Comparison of ENCODE assay signal across 13 cellular contexts in genomic region chr17:40104570-40105471, GRCh38. TPM values are rescaled to one million over a fixed set of nuclear protein-coding genes. Genes with fewer than 3 reads are reported as not detected.
DNase-seq lines count a peak whose midpoint lies in the region; ATAC-seq and TF ChIP-seq lines count a peak whose summit lies in the region.
"Had no signal": no experiment of that assay in that cellular context is flagged by ENCODE, and none has a peak within 500 bp of the region (broad histone marks: within the 10 kb centered on the region; RNA-seq: fewer than 3 reads in every experiment).

No MANE protein-coding gene starts in this region.

- H3K36me3 Mint-ChIP-seq in activated naive CD4-positive, alpha-beta T cell treated with anti-CD3 and anti-CD28 coated beads for 36 hours (ENCODE audit: low read depth), result no peaks in the 10 kb centered on the region
- H3K36me3 Mint-ChIP-seq in activated CD4-positive, alpha-beta memory T cell treated with anti-CD3 and anti-CD28 coated beads, Interleukin-2, amount 10 ng/mL, durations not matched to agents 7 days and 5 days (ENCODE audit: low read depth), result no peaks in the 10 kb centered on the region

- H3K27me3 ChIP-seq in lower lobe of right lung (ENCODE audit: low read depth), result no peaks in the 10 kb centered on the region
- H3K27me3 ChIP-seq in suprapubic skin, result no peaks in the 10 kb centered on the region

- H3K4me3 Mint-ChIP-seq in activated naive CD4-positive, alpha-beta T cell treated with anti-CD3 and anti-CD28 coated beads for 36 hours, result no peak overlapping the region
- no peak overlapping the region for H3K4me3 Mint-ChIP-seq in activated CD4-positive, alpha-beta memory T cell treated with anti-CD3 and anti-CD28 coated beads, Interleukin-2, amount 10 ng/mL, durations not matched to agents 7 days and 5 days

- TF ChIP-seq POLR2A in suprapubic skin (IDR thresholded peaks at IDR 0.05), result no peak

- ATAC-seq in lower lobe of right lung, result no peak
- ATAC-seq in SK-N-SH treated with all-trans-retinoic acid at 6 μM for 48 hours, result no peak
- no peak for ATAC-seq in HG03135 (IDR thresholded peaks at IDR 0.05; ENCODE audit: unreplicated experiment)

- DNase-seq in activated naive CD4-positive, alpha-beta T cell treated with anti-CD3 and anti-CD28 coated beads for 36 hours, result peak; percentile 51
- DNase-seq in activated naive CD4-positive, alpha-beta T cell treated with anti-CD3 and anti-CD28 coated beads, Interleukin-2, amount 50 U/mL, for 16 hours, result no peak
- DNase-seq in activated CD4-positive, alpha-beta memory T cell treated with anti-CD3 and anti-CD28 coated beads, Interleukin-2, amount 10 ng/mL, durations not matched to agents 7 days and 5 days, result no peak
- DNase-seq in lower lobe of right lung (no peak), suprapubic skin (ENCODE audit: low spot score in 2 of 2) (no peak), SHP77 (lab: John Stamatoyannopoulos, UW) (no peak)
- DNase-seq: activated CD8-positive, alpha-beta memory T cell treated with anti-CD3 and anti-CD28 coated beads for 24 hours; central memory CD4-positive, alpha-beta T cell; Karpas-422; NCI-H446 had no signal

- no peak for TF ChIP-seq EP300 in suprapubic skin (IDR thresholded peaks at IDR 0.05)

- H3K9me3 Mint-ChIP-seq in activated naive CD4-positive, alpha-beta T cell treated with anti-CD3 and anti-CD28 coated beads for 36 hours, result no peaks in the 10 kb centered on the region
- H3K9me3 Mint-ChIP-seq in activated CD4-positive, alpha-beta memory T cell treated with anti-CD3 and anti-CD28 coated beads, Interleukin-2, amount 10 ng/mL, durations not matched to agents 7 days and 5 days, result no peaks in the 10 kb centered on the region

- no peak overlapping the region for H3K4me3 ChIP-seq in lower lobe of right lung
- no peak overlapping the region for H3K4me3 ChIP-seq in suprapubic skin
- H3K4me3 ChIP-seq: HAP-1 had no signal

- H3K36me3 ChIP-seq in lower lobe of right lung, result no peaks in the 10 kb centered on the region
- no peaks in the 10 kb centered on the region for H3K36me3 ChIP-seq in suprapubic skin
- H3K36me3 ChIP-seq: HAP-1 had no signal

- H3K4me1 ChIP-seq in lower lobe of right lung, result peaks cover 90% of the 10 kb centered on the region
- H3K4me1 ChIP-seq in suprapubic skin, result peaks cover 91% of the 10 kb centered on the region

- 30% methylated on average over 3 of the region's 3 CpGs for WGBS in suprapubic skin

- peak overlapping the region; percentile 6 for H3K27ac Mint-ChIP-seq in activated naive CD4-positive, alpha-beta T cell treated with anti-CD3 and anti-CD28 coated beads for 36 hours
- H3K27ac Mint-ChIP-seq in activated CD4-positive, alpha-beta memory T cell treated with anti-CD3 and anti-CD28 coated beads, Interleukin-2, amount 10 ng/mL, durations not matched to agents 7 days and 5 days, result peak overlapping the region; percentile 29

- POLR2A ChIA-PET in activated CD4-positive, alpha-beta memory T cell treated with anti-CD3 and anti-CD28 coated beads, Interleukin-2, amount 10 ng/mL, durations not matched to agents 7 days and 5 days (lab: Charles Lee), result interaction anchor here (1.0 to 1.2 kb wide), 2 partner anchors 8 to 125 kb away, joined by 3 read pairs; partner anchors contain the start of gene PSMD3

- TF ChIP-seq CTCF in lower lobe of right lung (IDR thresholded peaks at IDR 0.05) (no peak), suprapubic skin (IDR thresholded peaks at IDR 0.05) (no peak)

- intact Hi-C loops in activated naive CD4-positive, alpha-beta T cell treated with anti-CD3 and anti-CD28 coated beads for 36 hours (cut with micrococcal nuclease), result loop anchor here (5.0 to 10.0 kb wide), 3 partner anchors 470 to 1233 kb away; partner anchors contain the start of genes LASP1 and STARD3
- intact Hi-C loops in lower lobe of right lung (cut with DNase I), result no loop called here

- peaks cover 92% of the 10 kb centered on the region for H3K4me1 Mint-ChIP-seq in activated naive CD4-positive, alpha-beta T cell treated with anti-CD3 and anti-CD28 coated beads for 36 hours (ENCODE audit: low read depth)
- peaks cover 87% of the 10 kb centered on the region for H3K4me1 Mint-ChIP-seq in activated CD4-positive, alpha-beta memory T cell treated with anti-CD3 and anti-CD28 coated beads, Interleukin-2, amount 10 ng/mL, durations not matched to agents 7 days and 5 days

- no peaks in the 10 kb centered on the region for H3K9me3 ChIP-seq in lower lobe of right lung
- no peaks in the 10 kb centered on the region for H3K9me3 ChIP-seq in suprapubic skin
- H3K9me3 ChIP-seq: HAP-1 had no signal

- H3K27ac ChIP-seq in lower lobe of right lung, result peak overlapping the region; percentile 95
- peak overlapping the region; percentile 94 for H3K27ac ChIP-seq in suprapubic skin

- CTCF ChIA-PET in activated naive CD4-positive, alpha-beta T cell treated with anti-CD3 and anti-CD28 coated beads for 36 hours (lab: Charles Lee), result interaction anchor here (0.9 to 1.2 kb wide), 4 partner anchors 9 to 63 kb away, joined by 3 to 4 read pairs (median 3); partner anchors contain the start of gene MED24
- CTCF ChIA-PET in activated CD4-positive, alpha-beta memory T cell treated with anti-CD3 and anti-CD28 coated beads, Interleukin-2, amount 10 ng/mL, durations not matched to agents 7 days and 5 days (lab: Charles Lee), result interaction anchor here (0.6 to 10.5 kb wide), 3 partner anchors 7 to 254 kb away, joined by 3 to 141 read pairs (median 3); no protein-coding TSS in a partner anchor

- H3K27me3 Mint-ChIP-seq in activated naive CD4-positive, alpha-beta T cell treated with anti-CD3 and anti-CD28 coated beads for 36 hours (ENCODE audit: low read depth), result no peaks in the 10 kb centered on the region
- H3K27me3 Mint-ChIP-seq in activated CD4-positive, alpha-beta memory T cell treated with anti-CD3 and anti-CD28 coated beads, Interleukin-2, amount 10 ng/mL, durations not matched to agents 7 days and 5 days, result no peaks in the 10 kb centered on the region

TF ChIP-seq in SK-N-SH treated with all-trans-retinoic acid at 6 μM for 48 hours, 23 proteins besides CTCF, POLR2A, EP300 and RAD21 (continues in another document):
- no peak for TF ChIP-seq ZNF70 (CRISPR knock-in tag; IDR thresholded peaks at IDR 0.05)
- no peak for TF ChIP-seq TOX (CRISPR knock-in tag; IDR thresholded peaks at IDR 0.05; ENCODE audit: borderline replicate concordance)
- no peak for TF ChIP-seq ZNF565 (CRISPR knock-in tag; conservative IDR thresholded peaks at IDR 0.05; ENCODE audit: low read depth)
- TF ChIP-seq ZFP3 (CRISPR knock-in tag; IDR thresholded peaks at IDR 0.05), result no peak
- no peak for TF ChIP-seq BACH2 (CRISPR knock-in tag; IDR thresholded peaks at IDR 0.05; ENCODE audit: borderline replicate concordance)
- no peak for TF ChIP-seq TSHZ2 (CRISPR knock-in tag; IDR thresholded peaks at IDR 0.05)

RNA-seq across cellular contexts. Expression of gene NR1D1, which starts 4.4 kb away (rescaled TPM):
- 1 to 10 TPM; 9.0 to 9.1 TPM for total RNA-seq in activated naive CD4-positive, alpha-beta T cell treated with anti-CD3 and anti-CD28 coated beads for 36 hours
- 1 to 10 TPM; 5.2 to 5.9 TPM for total RNA-seq in activated CD4-positive, alpha-beta memory T cell treated with anti-CD3 and anti-CD28 coated beads, Interleukin-2, amount 10 ng/mL, durations not matched to agents 7 days and 5 days
- total RNA-seq in lower lobe of right lung (20.1 TPM), suprapubic skin (100 to 1,000 TPM in 2 of 4 donors, 10 to 100 TPM in 2; 62.1 to 184 (median 96.0) TPM)

RNA-seq across cellular contexts. Expression of gene MSL1, which starts 16.9 kb away (rescaled TPM):
- total RNA-seq in activated naive CD4-positive, alpha-beta T cell treated with anti-CD3 and anti-CD28 coated beads for 36 hours, result 10 to 100 TPM; 72.1 to 72.2 TPM
- total RNA-seq in activated CD4-positive, alpha-beta memory T cell treated with anti-CD3 and anti-CD28 coated beads, Interleukin-2, amount 10 ng/mL, durations not matched to agents 7 days and 5 days, result 100 to 1,000 TPM; 102 to 103 TPM
- total RNA-seq in lower lobe of right lung (97.7 TPM), suprapubic skin (100 to 1,000 TPM in 1 of 4 donors, 10 to 100 TPM in 3; 69.3 to 166 (median 86.9) TPM)

RNA-seq across cellular contexts. Expression of gene CASC3, which starts 35.5 kb away (rescaled TPM):
- total RNA-seq in activated naive CD4-positive, alpha-beta T cell treated with anti-CD3 and anti-CD28 coated beads for 36 hours, result 100 to 1,000 TPM; 104 TPM
- 10 to 100 TPM; 84.5 to 89.1 TPM for total RNA-seq in activated CD4-positive, alpha-beta memory T cell treated with anti-CD3 and anti-CD28 coated beads, Interleukin-2, amount 10 ng/mL, durations not matched to agents 7 days and 5 days
- 101 TPM for total RNA-seq in lower lobe of right lung
- total RNA-seq in suprapubic skin, result 10 to 100 TPM; 42.9 to 92.5 (median 61.2) TPM

RNA-seq across cellular contexts. Expression of gene THRA, which starts 42.1 kb away (rescaled TPM):
- 10 to 100 TPM; 10.2 to 11.2 TPM for total RNA-seq in activated naive CD4-positive, alpha-beta T cell treated with anti-CD3 and anti-CD28 coated beads for 36 hours
- total RNA-seq in activated CD4-positive, alpha-beta memory T cell treated with anti-CD3 and anti-CD28 coated beads, Interleukin-2, amount 10 ng/mL, durations not matched to agents 7 days and 5 days, result 1 to 10 TPM; 8.4 TPM
- total RNA-seq in lower lobe of right lung (50.1 TPM), suprapubic skin (10 to 100 TPM; 32.6 to 69.9 (median 48.9) TPM)

RNA-seq across cellular contexts. Expression of gene MED24, which starts 50.6 kb away (rescaled TPM):
- total RNA-seq in activated naive CD4-positive, alpha-beta T cell treated with anti-CD3 and anti-CD28 coated beads for 36 hours, result 100 to 1,000 TPM; 107 TPM
- total RNA-seq in activated CD4-positive, alpha-beta memory T cell treated with anti-CD3 and anti-CD28 coated beads, Interleukin-2, amount 10 ng/mL, durations not matched to agents 7 days and 5 days, result 10 to 100 TPM; 82.2 to 84.2 TPM
- total RNA-seq in lower lobe of right lung (59.6 TPM), suprapubic skin (100 to 1,000 TPM in 1 of 4 donors, 10 to 100 TPM in 3; 67.4 to 198 (median 80.3) TPM)
